ENCODE assay signal across 21 cellular contexts in genomic region chr6:90463874-90464273, GRCh38.
DNase-seq lines count a peak whose midpoint lies in the region; ATAC-seq, FAIRE-seq and TF ChIP-seq lines count a peak whose summit lies in the region.
"Had no signal": no experiment of that assay in that cellular context is flagged by ENCODE, and none has a peak within 500 bp of the region (broad histone marks: within the 10 kb centered on the region; RNA-seq: fewer than 3 reads in every experiment).

No MANE protein-coding gene starts in this region.

- no peak for FAIRE-seq in K562 (lab: Jason Lieb, UNC)

- H3K27me3 Mint-ChIP-seq in CD4-positive, CD25-positive, alpha-beta regulatory T cell: peaks cover 6% of the 10 kb centered on the region
- no peaks in the 10 kb centered on the region for H3K27me3 Mint-ChIP-seq in CD4-positive, alpha-beta T cell
- H3K27me3 Mint-ChIP-seq in osteocyte (ENCODE audit: unreplicated experiment): peaks cover 3% of the 10 kb centered on the region

- peaks cover 9% of the 10 kb centered on the region for H3K36me3 Mint-ChIP-seq in CD4-positive, CD25-positive, alpha-beta regulatory T cell
- no peaks in the 10 kb centered on the region for H3K36me3 Mint-ChIP-seq in CD4-positive, alpha-beta T cell (ENCODE audit: low read depth)
- H3K36me3 Mint-ChIP-seq in osteocyte (ENCODE audit: unreplicated experiment): no peaks in the 10 kb centered on the region
- H3K36me3 Mint-ChIP-seq: mesothelial cell of epicardium, WTC11 had no signal

- intact Hi-C loops in CD4-positive, alpha-beta T cell (cut with DNase I, micrococcal nuclease): loop anchor here in 1 of 2 experiments (5.0 kb wide), 1 partner anchor 52 kb away; no protein-coding TSS in a partner anchor
- intact Hi-C loops in K562 (cut with micrococcal nuclease) (no loop called here), sigmoid colon (cut with DNase I) (no loop called here)

- in situ Hi-C loops in K562 (cut with MboI): no loop called here

- H3K4me3 ChIP-seq in CD4-positive, CD25-positive, alpha-beta regulatory T cell (ENCODE audit: low read depth, low read length): peak overlapping the region; percentile 56
- H3K4me3 ChIP-seq in K562: no peak overlapping the region
- no peak overlapping the region for H3K4me3 ChIP-seq in sigmoid colon
- H3K4me3 ChIP-seq: GM23338, heart right ventricle, left lung, skin epidermis, stomach, upper lobe of left lung had no signal

- no TSS peak for BruUV-seq in K562 (replicated peaks; lab: Mats Ljungman, UMichigan)

- no peak for TF ChIP-seq CTCF in CD4-positive, alpha-beta T cell (IDR thresholded peaks at IDR 0.05)
- TF ChIP-seq CTCF in K562 (IDR thresholded peaks at IDR 0.05 in 2 of 3, conservative IDR thresholded peaks at IDR 0.05 in 1 of 3; ENCODE audit: insufficient read depth in 2 of 3, low read depth in 1 of 3, low read length in 3 of 3) (no peak), osteocyte (IDR thresholded peaks at IDR 0.05) (no peak), sigmoid colon (IDR thresholded peaks at IDR 0.05) (no peak)

- peaks cover 36 to 74% (median 57%) of the 10 kb centered on the region in 4 donors for H3K4me1 Mint-ChIP-seq in CD4-positive, CD25-positive, alpha-beta regulatory T cell
- H3K4me1 Mint-ChIP-seq in CD4-positive, alpha-beta T cell (ENCODE audit: low read depth): peaks cover 75% of the 10 kb centered on the region
- no peaks in the 10 kb centered on the region for H3K4me1 Mint-ChIP-seq in osteocyte (ENCODE audit: unreplicated experiment)
- H3K4me1 Mint-ChIP-seq: GM23338, mesothelial cell of epicardium had no signal

- H3K9me3 Mint-ChIP-seq in CD4-positive, CD25-positive, alpha-beta regulatory T cell: peaks cover 0 to 2% (median 0%) of the 10 kb centered on the region in 7 donors
- no peaks in the 10 kb centered on the region for H3K9me3 Mint-ChIP-seq in CD4-positive, alpha-beta T cell
- H3K9me3 Mint-ChIP-seq in osteocyte (ENCODE audit: unreplicated experiment): no peaks in the 10 kb centered on the region

- no peak for TF ChIP-seq POLR2A in K562 (conservative IDR thresholded peaks at IDR 0.05)
- TF ChIP-seq POLR2A in sigmoid colon (IDR thresholded peaks at IDR 0.05): no peak

- no peaks in the 10 kb centered on the region for H3K79me2 ChIP-seq in K562 (ENCODE audit: control insufficient read depth, insufficient read depth, low read length)

- no peak for TF ChIP-seq RAD21 in K562 (CRISPR knock-in tag; conservative IDR thresholded peaks at IDR 0.05 in 1 of 2, IDR thresholded peaks at IDR 0.05 in 1 of 2)

- H3K27me3 ChIP-seq in CD4-positive, CD25-positive, alpha-beta regulatory T cell (ENCODE audit: control insufficient read depth, insufficient read depth, low read length): no peaks in the 10 kb centered on the region
- no peaks in the 10 kb centered on the region for H3K27me3 ChIP-seq in CD4-positive, alpha-beta T cell (ENCODE audit: control insufficient read depth, insufficient read depth, low read length)
- H3K27me3 ChIP-seq in K562 (ENCODE audit: control insufficient read depth in 2 of 2, insufficient read depth in 2 of 2, low read length in 2 of 2) (no peaks in the 10 kb centered on the region), sigmoid colon (no peaks in the 10 kb centered on the region)
- H3K27me3 ChIP-seq: left lung, stomach, upper lobe of left lung had no signal

- no peak for ATAC-seq in CD4-positive, CD25-positive, alpha-beta regulatory T cell (ENCODE audit: low read depth in 2 of 2)
- no peak for ATAC-seq in CD4-positive, alpha-beta T cell (ENCODE audit: poor library complexity)
- no peak for ATAC-seq in K562
- ATAC-seq: GM23338, heart right ventricle, left lung, WTC11 had no signal

- 47% methylated on average over 4 of the region's 4 CpGs for WGBS in K562 (ENCODE audit: insufficient coverage, low coverage, missing lambda C conversion rate)
- WGBS in sigmoid colon, 2 donors: 84 to 88% methylated on average over 4 of the region's 4 CpGs

- CTCF ChIA-PET in CD4-positive, alpha-beta T cell (lab: Charles Lee): no interaction called here
- CTCF ChIA-PET in K562 (lab: Yijun Ruan, JAX; ENCODE audit: low intra/inter-chr PET ratio): no interaction called here

- H3K27ac ChIP-seq in CD4-positive, CD25-positive, alpha-beta regulatory T cell (ENCODE audit: insufficient read depth, low read length, poor library complexity, severe bottlenecking): peak overlapping the region; percentile 26
- no peak overlapping the region for H3K27ac ChIP-seq in CD4-positive, alpha-beta T cell (ENCODE audit: low read depth, low read length)
- H3K27ac ChIP-seq in K562 (ENCODE audit: extremely low read depth, low read depth, low read length): 0 out of 3 replicates have a peak overlapping the region, but pooled peaks have one; percentile 20
- H3K27ac ChIP-seq in sigmoid colon: no peak overlapping the region
- H3K27ac ChIP-seq: heart right ventricle, HL-60, left lung, skin epidermis, stomach, upper lobe of left lung had no signal

- H3K27ac Mint-ChIP-seq in CD4-positive, CD25-positive, alpha-beta regulatory T cell: peak overlapping the region; percentile 95 to 98 (median 98)
- peak overlapping the region; percentile 54 for H3K27ac Mint-ChIP-seq in CD4-positive, alpha-beta T cell
- H3K27ac Mint-ChIP-seq in osteocyte (ENCODE audit: unreplicated experiment): no peak overlapping the region
- H3K27ac Mint-ChIP-seq: GM23338, mesothelial cell of epicardium, WTC11 had no signal

- no peak overlapping the region for H3K4me2 ChIP-seq in K562 (ENCODE audit: insufficient read depth, low read length)
- H3K4me2 ChIP-seq: GM23338 had no signal

- H3K9ac ChIP-seq in K562 (ENCODE audit: insufficient read depth in 1 of 2, low read depth in 2 of 2, low read length in 2 of 2): peak overlapping the region in 1 of 2 experiments; percentile 57; a peak in 1 of 4 replicates

- H3K9me3 ChIP-seq in CD4-positive, CD25-positive, alpha-beta regulatory T cell (ENCODE audit: control insufficient read depth in 2 of 2, low read length in 2 of 2): no peaks in the 10 kb centered on the region
- H3K9me3 ChIP-seq in CD4-positive, alpha-beta T cell (ENCODE audit: control insufficient read depth, low read length): no peaks in the 10 kb centered on the region
- H3K9me3 ChIP-seq in K562 (replicated peaks; ENCODE audit: control insufficient read depth, insufficient read depth, low read depth, low read length): no peaks in the 10 kb centered on the region
- H3K9me3 ChIP-seq in sigmoid colon: no peaks in the 10 kb centered on the region
- H3K9me3 ChIP-seq: Caco-2, heart right ventricle, left lung, stomach, upper lobe of left lung had no signal

- H4K20me1 ChIP-seq in K562 (replicated peaks; ENCODE audit: control insufficient read depth, insufficient read depth, low read length): no peaks in the 10 kb centered on the region

- TF ChIP-seq EP300 in K562 (IDR thresholded peaks at IDR 0.05; ENCODE audit: low read length) (no peak), sigmoid colon (IDR thresholded peaks at IDR 0.05) (no peak)

- DNase-seq in CD4-positive, CD25-positive, alpha-beta regulatory T cell: no peak
- DNase-seq in CD4-positive, alpha-beta T cell: no peak
- DNase-seq in OCI-M1 (lab: John Stamatoyannopoulos, UW): peak; percentile 28
- DNase-seq in K562 (ENCODE audit: extremely low read depth in 1 of 4, low spot score in 3 of 4): no peak
- no peak for DNase-seq in osteocyte (ENCODE audit: extremely low spot score, unreplicated experiment)
- no peak for DNase-seq in amygdala (lab: John Stamatoyannopoulos, UW)
- DNase-seq in sigmoid colon: no peak
- DNase-seq: Caco-2; heart right ventricle; left lung; NCI-H2227 treated with DMSO at 0.1 percent for 48 hours; NCI-H82; SIG-M5; stimulated activated CD4-positive, alpha-beta T cell treated with anti-CD3 and anti-CD28 coated beads, Interleukin-2, amount 100 ng/mL, for 24 hours; stomach; upper lobe of left lung had no signal

- H2AFZ ChIP-seq in K562 (ENCODE audit: low read depth, low read length): peak overlapping the region; percentile 56
- H2AFZ ChIP-seq: GM23338 had no signal

- POLR2A ChIA-PET in CD4-positive, alpha-beta T cell (lab: Charles Lee): interaction anchor here (1.2 to 2.8 kb wide), 2 partner anchors 9 to 15 kb away, joined by 3 to 9 read pairs; no protein-coding TSS in a partner anchor
- POLR2A ChIA-PET in K562 (lab: Yijun Ruan, JAX): interaction anchor here (0.5 to 1.2 kb wide), 6 partner anchors 11 to 652 kb away, joined by 3 to 4 read pairs (median 3); no protein-coding TSS in a partner anchor

- H3K36me3 ChIP-seq in CD4-positive, CD25-positive, alpha-beta regulatory T cell (ENCODE audit: control insufficient read depth, insufficient read depth, low read length): no peaks in the 10 kb centered on the region
- H3K36me3 ChIP-seq in K562 (ENCODE audit: control insufficient read depth, insufficient read depth, low read length) (no peaks in the 10 kb centered on the region), sigmoid colon (no peaks in the 10 kb centered on the region)
- H3K36me3 ChIP-seq: heart right ventricle, left lung, stomach, upper lobe of left lung had no signal

- H3K4me1 ChIP-seq in CD4-positive, CD25-positive, alpha-beta regulatory T cell (ENCODE audit: control insufficient read depth, insufficient read depth, low read length, poor library complexity, severe bottlenecking): peaks cover 36% of the 10 kb centered on the region
- peaks cover 20 to 76% of the 10 kb centered on the region in 2 experiments for H3K4me1 ChIP-seq in K562 (replicated peaks in 1 of 2; ENCODE audit: control insufficient read depth in 2 of 2, insufficient read depth in 2 of 2, low read length in 2 of 2)
- H3K4me1 ChIP-seq in sigmoid colon: no peaks in the 10 kb centered on the region
- H3K4me1 ChIP-seq: Caco-2, left lung, stomach, upper lobe of left lung had no signal

- peak overlapping the region in 3 of 4 donors; percentile 46 to 79 (median 75) for H3K4me3 Mint-ChIP-seq in CD4-positive, CD25-positive, alpha-beta regulatory T cell
- H3K4me3 Mint-ChIP-seq in CD4-positive, alpha-beta T cell: peak overlapping the region; percentile 53
- no peak overlapping the region for H3K4me3 Mint-ChIP-seq in osteocyte (ENCODE audit: unreplicated experiment)
- H3K4me3 Mint-ChIP-seq: GM23338, mesothelial cell of epicardium, WTC11 had no signal

- no peaks in the 10 kb centered on the region for H3K9me1 ChIP-seq in K562 (ENCODE audit: control insufficient read depth, insufficient read depth, low read length)

TF ChIP-seq in K562, 482 proteins besides CTCF, POLR2A, EP300 and RAD21:
- TF ChIP-seq ZBTB43 (CRISPR knock-in tag; IDR thresholded peaks at IDR 0.05): no peak
- no peak for TF ChIP-seq ZSCAN29 (IDR thresholded peaks at IDR 0.05)
- TF ChIP-seq MCM5 (IDR thresholded peaks at IDR 0.05; ENCODE audit: low read depth): no peak

Comparison
In these comparisons a context has a peak if more than half of its experiments do, and no peak if none do; other contexts are left out.
1. H3K27ac ChIP-seq: peak in CD4-positive, CD25-positive, alpha-beta regulatory T cell (single experiment) and K562 (single experiment); none in CD4-positive, alpha-beta T cell (single experiment) and sigmoid colon (0 of 4).